ENCODE assay signal across 8 cellular contexts in genomic region chr11:65040520-65041205, GRCh38. TPM values are rescaled to one million over a fixed set of nuclear protein-coding genes. Genes with fewer than 3 reads are reported as not detected.
DNase-seq lines count a peak whose midpoint lies in the region; ATAC-seq and TF ChIP-seq lines count a peak whose summit lies in the region.

No MANE protein-coding gene starts in this region.

- ATAC-seq in GM19351 (IDR thresholded peaks at IDR 0.05; ENCODE audit: unreplicated experiment) (peak; percentile 86), HG03520 (IDR thresholded peaks at IDR 0.05; ENCODE audit: unreplicated experiment) (peak; percentile 81), left lung (peak; percentile 94)

- TF ChIP-seq CTCF in left lung (IDR thresholded peaks at IDR 0.05) = no peak

- H3K4me3 ChIP-seq in left lung = peak overlapping the region; percentile 75 to 89

- peak overlapping the region; percentile 87 to 95 for H3K27ac ChIP-seq in left lung

- H3K4me1 Mint-ChIP-seq in activated CD4-positive, alpha-beta T cell treated with anti-CD3 and anti-CD28 coated beads, Interleukin-2, amount 10 ng/mL, durations not matched to agents 7 days and 5 days = peaks cover 33% of the 10 kb centered on the region
- peaks cover 55% of the 10 kb centered on the region for H3K4me1 Mint-ChIP-seq in dendritic cell treated with granulocyte-macrophage colony-stimulating factor and Interleukin-4, amounts not matched to agents 40 ng/mL and 50 ng/mL, for 4 days (ENCODE audit: low read depth)

- no peaks in the 10 kb centered on the region for H3K9me3 ChIP-seq in left lung

- POLR2A ChIA-PET in activated CD4-positive, alpha-beta T cell treated with anti-CD3 and anti-CD28 coated beads, Interleukin-2, amount 10 ng/mL, durations not matched to agents 7 days and 5 days (lab: Charles Lee) = interaction anchor here (0.5 to 0.9 kb wide), 2 partner anchors 262 to 275 kb away, joined by 3 read pairs; no protein-coding TSS in a partner anchor

- H3K36me3 Mint-ChIP-seq in activated CD4-positive, alpha-beta T cell treated with anti-CD3 and anti-CD28 coated beads, Interleukin-2, amount 10 ng/mL, durations not matched to agents 7 days and 5 days (ENCODE audit: low read depth) = peaks cover 20% of the 10 kb centered on the region
- peaks cover 63% of the 10 kb centered on the region for H3K36me3 Mint-ChIP-seq in dendritic cell treated with granulocyte-macrophage colony-stimulating factor and Interleukin-4, amounts not matched to agents 40 ng/mL and 50 ng/mL, for 4 days (ENCODE audit: low read depth)

- no peaks in the 10 kb centered on the region for H3K27me3 Mint-ChIP-seq in activated CD4-positive, alpha-beta T cell treated with anti-CD3 and anti-CD28 coated beads, Interleukin-2, amount 10 ng/mL, durations not matched to agents 7 days and 5 days
- peaks cover 1% of the 10 kb centered on the region for H3K27me3 Mint-ChIP-seq in dendritic cell treated with granulocyte-macrophage colony-stimulating factor and Interleukin-4, amounts not matched to agents 40 ng/mL and 50 ng/mL, for 4 days

- H3K27ac Mint-ChIP-seq in activated CD4-positive, alpha-beta T cell treated with anti-CD3 and anti-CD28 coated beads, Interleukin-2, amount 10 ng/mL, durations not matched to agents 7 days and 5 days = peak overlapping the region; percentile 98
- peak overlapping the region; percentile 94 for H3K27ac Mint-ChIP-seq in dendritic cell treated with granulocyte-macrophage colony-stimulating factor and Interleukin-4, amounts not matched to agents 40 ng/mL and 50 ng/mL, for 4 days

- H3K4me1 ChIP-seq in left lung = peaks cover 23 to 45% of the 10 kb centered on the region in 2 donors

- H3K4me3 Mint-ChIP-seq in activated CD4-positive, alpha-beta T cell treated with anti-CD3 and anti-CD28 coated beads, Interleukin-2, amount 10 ng/mL, durations not matched to agents 7 days and 5 days = peak overlapping the region; percentile 90
- H3K4me3 Mint-ChIP-seq in dendritic cell treated with granulocyte-macrophage colony-stimulating factor and Interleukin-4, amounts not matched to agents 40 ng/mL and 50 ng/mL, for 4 days = peak overlapping the region; percentile 80

- H3K36me3 ChIP-seq in left lung = peaks cover 0 to 55% of the 10 kb centered on the region in 2 donors

- CTCF ChIA-PET in activated CD4-positive, alpha-beta T cell treated with anti-CD3 and anti-CD28 coated beads, Interleukin-2, amount 10 ng/mL, durations not matched to agents 7 days and 5 days (lab: Charles Lee) = interaction anchor here (0.6 to 3.9 kb wide), 8 partner anchors 11 to 417 kb away, joined by 3 to 13 read pairs (median 4); partner anchors contain the start of genes ARL2, SNX15 and ZNHIT2

- H3K9me3 Mint-ChIP-seq in activated CD4-positive, alpha-beta T cell treated with anti-CD3 and anti-CD28 coated beads, Interleukin-2, amount 10 ng/mL, durations not matched to agents 7 days and 5 days = no peaks in the 10 kb centered on the region
- no peaks in the 10 kb centered on the region for H3K9me3 Mint-ChIP-seq in dendritic cell treated with granulocyte-macrophage colony-stimulating factor and Interleukin-4, amounts not matched to agents 40 ng/mL and 50 ng/mL, for 4 days

- H3K27me3 ChIP-seq in left lung = no peaks in the 10 kb centered on the region

- peak; percentile 23 to 96 (median 86) for DNase-seq in C1 segment of cervical spinal cord (lab: John Stamatoyannopoulos, UW)
- DNase-seq in NCI-H526 treated with DMSO at 0.1 percent for 48 hours (lab: John Stamatoyannopoulos, UW) = peak; percentile 98
- DNase-seq in activated CD4-positive, alpha-beta T cell treated with anti-CD3 and anti-CD28 coated beads, Interleukin-2, amount 10 ng/mL, durations not matched to agents 7 days and 5 days = peak; percentile 95
- peak; percentile 94 to 95 for DNase-seq in left lung
- peak; percentile 63 for DNase-seq in stimulated activated CD4-positive, alpha-beta T cell treated with anti-CD3 and anti-CD28 coated beads, Interleukin-2, amount 100 ng/mL, for 4 hours (ENCODE audit: low read depth)

- intact Hi-C loops in dendritic cell treated with granulocyte-macrophage colony-stimulating factor and Interleukin-4, amounts not matched to agents 40 ng/mL and 50 ng/mL, for 4 days (cut with micrococcal nuclease) = loop anchor here (1.0 to 5.0 kb wide), 2 partner anchors 13 to 42 kb away; partner anchors contain the start of genes CDCA5, SNX15 and ZFPL1
- intact Hi-C loops in left lung (cut with DNase I) = no loop called here

RNA-seq across cellular contexts. Expression of gene SAC3D1, which starts 0.3 kb away (rescaled TPM):
- total RNA-seq in activated CD4-positive, alpha-beta T cell treated with anti-CD3 and anti-CD28 coated beads, Interleukin-2, amount 10 ng/mL, durations not matched to agents 7 days and 5 days = 10 to 100 TPM; 35.9 to 40.5 TPM
- 10 to 100 TPM; 13.2 to 15.4 TPM for total RNA-seq in left lung

RNA-seq across cellular contexts. Expression of gene SNX15, which starts 13.4 kb away (rescaled TPM):
- total RNA-seq in activated CD4-positive, alpha-beta T cell treated with anti-CD3 and anti-CD28 coated beads, Interleukin-2, amount 10 ng/mL, durations not matched to agents 7 days and 5 days = 10 to 100 TPM; 28.3 to 34.8 TPM
- 10 to 100 TPM; 22.6 to 27.4 TPM for total RNA-seq in left lung

RNA-seq across cellular contexts. Expression of gene NAALADL1, which starts 17.7 kb away (rescaled TPM):
- 1 to 10 TPM; 6.3 to 7.3 TPM for total RNA-seq in activated CD4-positive, alpha-beta T cell treated with anti-CD3 and anti-CD28 coated beads, Interleukin-2, amount 10 ng/mL, durations not matched to agents 7 days and 5 days
- total RNA-seq in left lung = 10 to 100 TPM in 1 of 2 donors, 1 to 10 TPM in 1; 8.5 to 10.4 TPM

RNA-seq across cellular contexts. Expression of gene ARL2, which starts 26.7 kb away (rescaled TPM):
- total RNA-seq in activated CD4-positive, alpha-beta T cell treated with anti-CD3 and anti-CD28 coated beads, Interleukin-2, amount 10 ng/mL, durations not matched to agents 7 days and 5 days = 10 to 100 TPM; 62.4 to 65.3 TPM
- 10 to 100 TPM; 85.3 to 89.9 TPM for total RNA-seq in left lung

RNA-seq across cellular contexts. Expression of gene CDCA5, which starts 43.2 kb away (rescaled TPM):
- 100 to 1,000 TPM; 105 to 109 TPM for total RNA-seq in activated CD4-positive, alpha-beta T cell treated with anti-CD3 and anti-CD28 coated beads, Interleukin-2, amount 10 ng/mL, durations not matched to agents 7 days and 5 days
- total RNA-seq in left lung = 10 to 100 TPM in 1 of 2 donors, 1 to 10 TPM in 1; 7.1 to 11.3 TPM

Comparison
In these comparisons a context has a peak if more than half of its experiments do, and no peak if none do; other contexts are left out.
1. Peak in every context shown above with its lines: DNase-seq, ATAC-seq, H3K4me3 ChIP-seq and H3K27ac ChIP-seq.